Comparison of ENCODE assay signal across 1 cellular context in the genomic region with DNA sequence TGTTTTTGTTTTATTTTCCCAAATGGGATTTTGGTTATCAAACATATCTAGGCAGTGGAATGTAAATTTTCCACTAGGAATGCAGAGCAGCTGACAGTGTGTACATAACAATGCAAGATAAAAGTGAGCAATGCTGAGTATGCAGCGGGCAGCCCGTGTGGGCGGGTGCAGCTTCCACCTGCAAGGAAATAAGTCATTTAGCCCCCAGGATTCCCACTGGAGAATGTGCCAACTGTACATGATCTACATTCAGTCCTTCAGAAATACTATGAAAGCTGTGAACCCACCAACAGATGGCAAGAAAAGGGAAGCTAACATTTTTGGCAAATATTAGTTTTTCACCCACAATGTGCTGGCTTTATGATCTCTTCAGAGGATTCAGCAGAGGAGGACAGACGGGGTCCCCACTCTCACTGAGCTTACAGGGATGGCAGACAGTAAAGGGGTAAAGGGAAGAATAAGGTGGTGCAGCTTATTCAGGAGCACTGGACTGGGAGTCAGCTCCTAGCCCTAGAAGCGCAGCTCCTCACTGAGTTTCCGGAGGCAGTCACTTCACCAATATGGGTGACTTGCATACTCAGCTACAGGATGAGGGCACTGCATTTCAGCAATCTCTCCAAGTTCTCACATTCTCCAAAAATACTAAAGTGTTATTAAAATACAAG.
TF ChIP-seq lines count a peak whose summit lies in the region.

No MANE protein-coding gene starts in this region.

TF ChIP-seq in A549, 52 proteins besides CTCF, POLR2A, EP300 and RAD21 (continued from another document):
- TF ChIP-seq, protein P1, sequence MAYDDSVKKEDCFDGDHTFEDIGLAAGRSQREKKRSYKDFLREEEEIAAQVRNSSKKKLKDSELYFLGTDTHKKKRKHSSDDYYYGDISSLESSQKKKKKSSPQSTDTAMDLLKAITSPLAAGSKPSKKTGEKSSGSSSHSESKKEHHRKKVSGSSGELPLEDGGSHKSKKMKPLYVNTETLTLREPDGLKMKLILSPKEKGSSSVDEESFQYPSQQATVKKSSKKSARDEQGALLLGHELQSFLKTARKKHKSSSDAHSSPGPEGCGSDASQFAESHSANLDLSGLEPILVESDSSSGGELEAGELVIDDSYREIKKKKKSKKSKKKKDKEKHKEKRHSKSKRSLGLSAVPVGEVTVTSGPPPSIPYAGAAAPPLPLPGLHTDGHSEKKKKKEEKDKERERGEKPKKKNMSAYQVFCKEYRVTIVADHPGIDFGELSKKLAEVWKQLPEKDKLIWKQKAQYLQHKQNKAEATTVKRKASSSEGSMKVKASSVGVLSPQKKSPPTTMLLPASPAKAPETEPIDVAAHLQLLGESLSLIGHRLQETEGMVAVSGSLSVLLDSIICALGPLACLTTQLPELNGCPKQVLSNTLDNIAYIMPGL (CRISPR knock-in tag; IDR thresholded peaks at IDR 0.05; ENCODE audit: borderline replicate concordance): no peak
- TF ChIP-seq RARB (CRISPR knock-in tag; IDR thresholded peaks at IDR 0.05): no peak
- TF ChIP-seq RNF2 (IDR thresholded peaks at IDR 0.05; ENCODE audit: borderline replicate concordance, low read depth): no peak
- TF ChIP-seq KDM5A (IDR thresholded peaks at IDR 0.05): no peak
- TF ChIP-seq PHF8 (IDR thresholded peaks at IDR 0.05; ENCODE audit: borderline replicate concordance, low read depth): no peak
- peak; percentile 64; the same call in 1 of the 2 replicates for TF ChIP-seq FOXS1 (CRISPR knock-in tag; IDR thresholded peaks at IDR 0.05)
- no peak for TF ChIP-seq MAZ (IDR thresholded peaks at IDR 0.05; ENCODE audit: borderline replicate concordance, low read depth, low read length)
- no peak for TF ChIP-seq HDAC2 (IDR thresholded peaks at IDR 0.05)
- TF ChIP-seq MAFK (IDR thresholded peaks at IDR 0.05; ENCODE audit: partially characterized antibody): peak; percentile 54
- no peak for TF ChIP-seq FOSL2 (IDR thresholded peaks at IDR 0.05)
- peak; percentile 69 for TF ChIP-seq FOSL2 (CRISPR knock-in tag; IDR thresholded peaks at IDR 0.05)
- TF ChIP-seq HEYL (CRISPR knock-in tag; IDR thresholded peaks at IDR 0.05): no peak
- TF ChIP-seq ZNF302 (CRISPR knock-in tag; IDR thresholded peaks at IDR 0.05): no peak
- no peak for TF ChIP-seq HOXA7 (CRISPR knock-in tag; IDR thresholded peaks at IDR 0.05)
- TF ChIP-seq EHMT2 (IDR thresholded peaks at IDR 0.05; ENCODE audit: low read depth): no peak
- TF ChIP-seq JUNB (IDR thresholded peaks at IDR 0.05): peak; percentile 77
- no peak for TF ChIP-seq EHF (CRISPR knock-in tag; IDR thresholded peaks at IDR 0.05)
- TF ChIP-seq CBX2 (IDR thresholded peaks at IDR 0.05; ENCODE audit: borderline replicate concordance, low read depth): no peak
- no peak for TF ChIP-seq ZFP36 (IDR thresholded peaks at IDR 0.05; ENCODE audit: borderline replicate concordance, partially characterized antibody)
- TF ChIP-seq JUN (IDR thresholded peaks at IDR 0.05): peak; percentile 77 to 82; a peak in 4 of 5 replicates
- no peak for TF ChIP-seq CHD2 (IDR thresholded peaks at IDR 0.05; ENCODE audit: low read length, partially characterized antibody)
- no peak for TF ChIP-seq TP53 (CRISPR knock-in tag; IDR thresholded peaks at IDR 0.05)
- TF ChIP-seq, protein P2, sequence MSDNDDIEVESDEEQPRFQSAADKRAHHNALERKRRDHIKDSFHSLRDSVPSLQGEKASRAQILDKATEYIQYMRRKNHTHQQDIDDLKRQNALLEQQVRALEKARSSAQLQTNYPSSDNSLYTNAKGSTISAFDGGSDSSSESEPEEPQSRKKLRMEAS (IDR thresholded peaks at IDR 0.05): peak; percentile 69
- TF ChIP-seq, protein P3, sequence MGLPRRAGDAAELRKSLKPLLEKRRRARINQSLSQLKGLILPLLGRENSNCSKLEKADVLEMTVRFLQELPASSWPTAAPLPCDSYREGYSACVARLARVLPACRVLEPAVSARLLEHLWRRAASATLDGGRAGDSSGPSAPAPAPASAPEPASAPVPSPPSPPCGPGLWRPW (IDR thresholded peaks at IDR 0.05): no peak
- TF ChIP-seq GATA3 (IDR thresholded peaks at IDR 0.05; ENCODE audit: borderline replicate concordance): peak; percentile 99
- no peak for TF ChIP-seq HOXB5 (CRISPR knock-in tag; IDR thresholded peaks at IDR 0.05)
- no peak for TF ChIP-seq CHD4 (IDR thresholded peaks at IDR 0.05; ENCODE audit: borderline replicate concordance)
- TF ChIP-seq, protein P4, sequence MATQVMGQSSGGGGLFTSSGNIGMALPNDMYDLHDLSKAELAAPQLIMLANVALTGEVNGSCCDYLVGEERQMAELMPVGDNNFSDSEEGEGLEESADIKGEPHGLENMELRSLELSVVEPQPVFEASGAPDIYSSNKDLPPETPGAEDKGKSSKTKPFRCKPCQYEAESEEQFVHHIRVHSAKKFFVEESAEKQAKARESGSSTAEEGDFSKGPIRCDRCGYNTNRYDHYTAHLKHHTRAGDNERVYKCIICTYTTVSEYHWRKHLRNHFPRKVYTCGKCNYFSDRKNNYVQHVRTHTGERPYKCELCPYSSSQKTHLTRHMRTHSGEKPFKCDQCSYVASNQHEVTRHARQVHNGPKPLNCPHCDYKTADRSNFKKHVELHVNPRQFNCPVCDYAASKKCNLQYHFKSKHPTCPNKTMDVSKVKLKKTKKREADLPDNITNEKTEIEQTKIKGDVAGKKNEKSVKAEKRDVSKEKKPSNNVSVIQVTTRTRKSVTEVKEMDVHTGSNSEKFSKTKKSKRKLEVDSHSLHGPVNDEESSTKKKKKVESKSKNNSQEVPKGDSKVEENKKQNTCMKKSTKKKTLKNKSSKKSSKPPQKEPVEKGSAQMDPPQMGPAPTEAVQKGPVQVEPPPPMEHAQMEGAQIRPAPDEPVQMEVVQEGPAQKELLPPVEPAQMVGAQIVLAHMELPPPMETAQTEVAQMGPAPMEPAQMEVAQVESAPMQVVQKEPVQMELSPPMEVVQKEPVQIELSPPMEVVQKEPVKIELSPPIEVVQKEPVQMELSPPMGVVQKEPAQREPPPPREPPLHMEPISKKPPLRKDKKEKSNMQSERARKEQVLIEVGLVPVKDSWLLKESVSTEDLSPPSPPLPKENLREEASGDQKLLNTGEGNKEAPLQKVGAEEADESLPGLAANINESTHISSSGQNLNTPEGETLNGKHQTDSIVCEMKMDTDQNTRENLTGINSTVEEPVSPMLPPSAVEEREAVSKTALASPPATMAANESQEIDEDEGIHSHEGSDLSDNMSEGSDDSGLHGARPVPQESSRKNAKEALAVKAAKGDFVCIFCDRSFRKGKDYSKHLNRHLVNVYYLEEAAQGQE (IDR thresholded peaks at IDR 0.05): no peak
- TF ChIP-seq, protein P5, sequence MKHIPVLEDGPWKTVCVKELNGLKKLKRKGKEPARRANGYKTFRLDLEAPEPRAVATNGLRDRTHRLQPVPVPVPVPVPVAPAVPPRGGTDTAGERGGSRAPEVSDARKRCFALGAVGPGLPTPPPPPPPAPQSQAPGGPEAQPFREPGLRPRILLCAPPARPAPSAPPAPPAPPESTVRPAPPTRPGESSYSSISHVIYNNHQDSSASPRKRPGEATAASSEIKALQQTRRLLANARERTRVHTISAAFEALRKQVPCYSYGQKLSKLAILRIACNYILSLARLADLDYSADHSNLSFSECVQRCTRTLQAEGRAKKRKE (CRISPR knock-in tag; IDR thresholded peaks at IDR 0.05; ENCODE audit: low read depth): no peak
- TF ChIP-seq NPAS2 (CRISPR knock-in tag; IDR thresholded peaks at IDR 0.05; ENCODE audit: borderline replicate concordance): no peak
- no peak for TF ChIP-seq FOSB (CRISPR knock-in tag; IDR thresholded peaks at IDR 0.05)
- no peak for TF ChIP-seq ESRRA (IDR thresholded peaks at IDR 0.05; ENCODE audit: borderline replicate concordance, low read length)
- no peak for TF ChIP-seq SMC3 (IDR thresholded peaks at IDR 0.05)
- TF ChIP-seq, protein P6, sequence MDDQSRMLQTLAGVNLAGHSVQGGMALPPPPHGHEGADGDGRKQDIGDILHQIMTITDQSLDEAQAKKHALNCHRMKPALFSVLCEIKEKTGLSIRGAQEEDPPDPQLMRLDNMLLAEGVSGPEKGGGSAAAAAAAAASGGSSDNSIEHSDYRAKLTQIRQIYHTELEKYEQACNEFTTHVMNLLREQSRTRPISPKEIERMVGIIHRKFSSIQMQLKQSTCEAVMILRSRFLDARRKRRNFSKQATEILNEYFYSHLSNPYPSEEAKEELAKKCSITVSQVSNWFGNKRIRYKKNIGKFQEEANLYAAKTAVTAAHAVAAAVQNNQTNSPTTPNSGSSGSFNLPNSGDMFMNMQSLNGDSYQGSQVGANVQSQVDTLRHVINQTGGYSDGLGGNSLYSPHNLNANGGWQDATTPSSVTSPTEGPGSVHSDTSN (IDR thresholded peaks at IDR 0.05): peak; percentile 87
- no peak for TF ChIP-seq NFE2L2 (conservative IDR thresholded peaks at IDR 0.05; ENCODE audit: low read length)
- TF ChIP-seq, protein P7, sequence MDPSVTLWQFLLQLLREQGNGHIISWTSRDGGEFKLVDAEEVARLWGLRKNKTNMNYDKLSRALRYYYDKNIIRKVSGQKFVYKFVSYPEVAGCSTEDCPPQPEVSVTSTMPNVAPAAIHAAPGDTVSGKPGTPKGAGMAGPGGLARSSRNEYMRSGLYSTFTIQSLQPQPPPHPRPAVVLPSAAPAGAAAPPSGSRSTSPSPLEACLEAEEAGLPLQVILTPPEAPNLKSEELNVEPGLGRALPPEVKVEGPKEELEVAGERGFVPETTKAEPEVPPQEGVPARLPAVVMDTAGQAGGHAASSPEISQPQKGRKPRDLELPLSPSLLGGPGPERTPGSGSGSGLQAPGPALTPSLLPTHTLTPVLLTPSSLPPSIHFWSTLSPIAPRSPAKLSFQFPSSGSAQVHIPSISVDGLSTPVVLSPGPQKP (IDR thresholded peaks at IDR 0.05; ENCODE audit: low read depth, low read length): no peak
